ENCODE assay signal across 39 cellular contexts in genomic region chr1:241548008-241548407, GRCh38. TPM values are rescaled to one million over a fixed set of nuclear protein-coding genes. Genes with fewer than 3 reads are reported as not detected.
"Had no signal": no experiment of that assay in that cellular context is flagged by ENCODE, and none has a peak within 500 bp of the region (broad histone marks: within the 10 kb centered on the region; RNA-seq: fewer than 3 reads in every experiment).

No MANE protein-coding gene starts in this region.

- H3K27me3 Mint-ChIP-seq: activated CD4-positive, alpha-beta T cell treated with anti-CD3 and anti-CD28 coated beads for 36 hours; activated naive CD8-positive, alpha-beta T cell; activated naive CD8-positive, alpha-beta T cell treated with anti-CD3 and anti-CD28 coated beads, Interleukin-2, amount 10 ng/mL, durations not matched to agents 7 days and 5 days; activated naive CD8-positive, alpha-beta T cell treated with anti-CD3 and anti-CD28 coated beads, Interleukin-2, amount 50 U/mL, for 24 hours; activated T-cell treated with anti-CD3 and anti-CD28 coated beads, Interleukin-2, amount 50 U/mL, for 24 hours had no signal

- H3K4me1 ChIP-seq: ascending aorta had no signal

- ATAC-seq: activated CD4-positive, alpha-beta T cell treated with anti-CD3 and anti-CD28 coated beads for 36 hours; activated CD4-positive, CD25-positive, alpha-beta regulatory T cell treated with anti-CD3 and anti-CD28 coated beads, Interleukin-2, amount 50 U/mL, for 24 hours; activated CD8-positive, alpha-beta memory T cell treated with anti-CD3 and anti-CD28 coated beads, Interleukin-2, amount 10 ng/mL, durations not matched to agents 7 days and 5 days; activated CD8-positive, alpha-beta T cell treated with anti-CD3 and anti-CD28 coated beads, Interleukin-2, amount 10 ng/mL, durations not matched to agents 7 days and 5 days; activated naive CD8-positive, alpha-beta T cell treated with anti-CD3 and anti-CD28 coated beads, Interleukin-2, amount 50 U/mL, for 24 hours had no signal

- H3K27ac ChIP-seq: ascending aorta, cardiac muscle cell, VCaP had no signal

- H3K4me1 Mint-ChIP-seq: brain had no signal

- H3K36me3 Mint-ChIP-seq: activated naive CD4-positive, alpha-beta T cell treated with anti-CD3 and anti-CD28 coated beads, Interleukin-2, amount 10 ng/mL, durations not matched to agents 7 days and 5 days; activated naive CD4-positive, alpha-beta T cell treated with anti-CD3 and anti-CD28 coated beads, Interleukin-2, amount 50 U/mL, for 24 hours; activated naive CD8-positive, alpha-beta T cell; brain had no signal

- H3K27me3 ChIP-seq: ascending aorta, cardiac muscle cell had no signal

- H3K27ac Mint-ChIP-seq: activated CD4-positive, alpha-beta memory T cell treated with anti-CD3 and anti-CD28 coated beads, Interleukin-2, amount 10 ng/mL, durations not matched to agents 7 days and 5 days; activated CD4-positive, alpha-beta T cell treated with anti-CD3 and anti-CD28 coated beads for 36 hours; activated CD4-positive, alpha-beta T cell treated with anti-CD3 and anti-CD28 coated beads, Interleukin-2, amount 10 ng/mL, durations not matched to agents 7 days and 5 days; activated CD8-positive, alpha-beta memory T cell treated with anti-CD3 and anti-CD28 coated beads, Interleukin-2, amount 10 ng/mL, durations not matched to agents 7 days and 5 days; activated CD8-positive, alpha-beta T cell treated with anti-CD3 and anti-CD28 coated beads, Interleukin-2, amount 10 ng/mL, durations not matched to agents 7 days and 5 days; activated naive CD4-positive, alpha-beta T cell treated with anti-CD3 and anti-CD28 coated beads, Interleukin-2, amount 10 ng/mL, durations not matched to agents 7 days and 5 days; activated naive CD4-positive, alpha-beta T cell treated with anti-CD3 and anti-CD28 coated beads, Interleukin-2, amount 50 U/mL, for 24 hours; activated naive CD8-positive, alpha-beta T cell; activated naive CD8-positive, alpha-beta T cell treated with anti-CD3 and anti-CD28 coated beads, Interleukin-2, amount 10 ng/mL, durations not matched to agents 7 days and 5 days; activated naive CD8-positive, alpha-beta T cell treated with anti-CD3 and anti-CD28 coated beads, Interleukin-2, amount 50 U/mL, for 24 hours; activated T-cell treated with anti-CD3 and anti-CD28 coated beads, Interleukin-2, amount 50 U/mL, for 24 hours; activated T-helper 2 cell treated with anti-CD3 and anti-CD28 coated beads, Interferon-gamma antibody, Interleukin-2, Interleukin-4, amounts not matched to agents 10 μg/mL and 5 μg/mL and 100 μg/mL, durations not matched to agents 14 hours and 24 hours and 36 hours; brain; T-helper 1 cell treated with Interleukin-12 subunit alpha and Interleukin-12 subunit beta and Interleukin-4 antibody, amounts not matched to agents 30 μg/mL and 1 μg/mL, for 36 hours; T-helper 2 cell treated with Interferon-gamma antibody and Interleukin-4, amounts not matched to agents 5 μg/mL and 100 μg/mL, for 36 hours had no signal

- H3K9me3 Mint-ChIP-seq: activated CD4-positive, alpha-beta memory T cell treated with anti-CD3 and anti-CD28 coated beads, Interleukin-2, amount 10 ng/mL, durations not matched to agents 7 days and 5 days; activated naive CD4-positive, alpha-beta T cell treated with anti-CD3 and anti-CD28 coated beads, Interleukin-2, amount 10 ng/mL, durations not matched to agents 7 days and 5 days; activated naive CD4-positive, alpha-beta T cell treated with anti-CD3 and anti-CD28 coated beads, Interleukin-2, amount 50 U/mL, for 24 hours; activated naive CD8-positive, alpha-beta T cell treated with anti-CD3 and anti-CD28 coated beads, Interleukin-2, amount 50 U/mL, for 24 hours; brain; central memory CD8-positive, alpha-beta T cell; T-helper 1 cell treated with Interleukin-12 subunit alpha and Interleukin-12 subunit beta and Interleukin-4 antibody, amounts not matched to agents 30 μg/mL and 1 μg/mL, for 36 hours had no signal

- H3K4me3 ChIP-seq: ascending aorta, cardiac muscle cell had no signal

- H3K4me3 Mint-ChIP-seq: activated CD4-positive, alpha-beta memory T cell treated with anti-CD3 and anti-CD28 coated beads, Interleukin-2, amount 10 ng/mL, durations not matched to agents 7 days and 5 days; activated CD4-positive, alpha-beta T cell treated with anti-CD3 and anti-CD28 coated beads for 36 hours; activated CD4-positive, alpha-beta T cell treated with anti-CD3 and anti-CD28 coated beads, Interleukin-2, amount 10 ng/mL, durations not matched to agents 7 days and 5 days; activated CD8-positive, alpha-beta memory T cell treated with anti-CD3 and anti-CD28 coated beads, Interleukin-2, amount 10 ng/mL, durations not matched to agents 7 days and 5 days; activated CD8-positive, alpha-beta T cell treated with anti-CD3 and anti-CD28 coated beads, Interleukin-2, amount 10 ng/mL, durations not matched to agents 7 days and 5 days; activated naive CD4-positive, alpha-beta T cell treated with anti-CD3 and anti-CD28 coated beads, Interleukin-2, amount 10 ng/mL, durations not matched to agents 7 days and 5 days; activated naive CD4-positive, alpha-beta T cell treated with anti-CD3 and anti-CD28 coated beads, Interleukin-2, amount 50 U/mL, for 24 hours; activated naive CD8-positive, alpha-beta T cell; activated naive CD8-positive, alpha-beta T cell treated with anti-CD3 and anti-CD28 coated beads, Interleukin-2, amount 10 ng/mL, durations not matched to agents 7 days and 5 days; activated naive CD8-positive, alpha-beta T cell treated with anti-CD3 and anti-CD28 coated beads, Interleukin-2, amount 50 U/mL, for 24 hours; activated T-cell treated with anti-CD3 and anti-CD28 coated beads, Interleukin-2, amount 50 U/mL, for 24 hours; brain; central memory CD8-positive, alpha-beta T cell; T-helper 1 cell treated with Interleukin-12 subunit alpha and Interleukin-12 subunit beta and Interleukin-4 antibody, amounts not matched to agents 30 μg/mL and 1 μg/mL, for 36 hours; T-helper 2 cell treated with Interferon-gamma antibody and Interleukin-4, amounts not matched to agents 5 μg/mL and 100 μg/mL, for 36 hours had no signal

- DNase-seq: activated CD4-positive, alpha-beta memory T cell treated with anti-CD3 and anti-CD28 coated beads, Interleukin-2, amount 10 ng/mL, durations not matched to agents 7 days and 5 days; activated CD4-positive, alpha-beta T cell treated with anti-CD3 and anti-CD28 coated beads for 1 hour; activated CD4-positive, alpha-beta T cell treated with anti-CD3 and anti-CD28 coated beads for 36 hours; activated CD4-positive, alpha-beta T cell treated with anti-CD3 and anti-CD28 coated beads for 48 hours; activated CD4-positive, alpha-beta T cell treated with anti-CD3 and anti-CD28 coated beads, Interleukin-2, amount 10 ng/mL, durations not matched to agents 7 days and 5 days; activated CD4-positive, alpha-beta T cell treated with anti-CD3 and anti-CD28 coated beads, Interleukin-2, amount 50 U/mL, for 48 hours; activated CD4-positive, CD25-positive, alpha-beta regulatory T cell; activated CD8-positive, alpha-beta memory T cell treated with anti-CD3 and anti-CD28 coated beads for 24 hours; activated CD8-positive, alpha-beta memory T cell treated with anti-CD3 and anti-CD28 coated beads, Interleukin-2, amount 10 ng/mL, durations not matched to agents 7 days and 5 days; activated CD8-positive, alpha-beta memory T cell treated with anti-CD3 and anti-CD28 coated beads, Interleukin-2, amount 50 U/mL, for 48 hours; activated CD8-positive, alpha-beta T cell treated with anti-CD3 and anti-CD28 coated beads, Interleukin-2, amount 10 ng/mL, durations not matched to agents 7 days and 5 days; activated effector memory CD4-positive, alpha-beta T cell treated with Interleukin-2 at 50 U/mL for 16 hours; activated gamma-delta T cell; activated naive CD4-positive, alpha-beta T cell treated with anti-CD3 and anti-CD28 coated beads, Interleukin-2, amount 10 ng/mL, durations not matched to agents 7 days and 5 days; activated naive CD4-positive, alpha-beta T cell treated with Interleukin-2 at 50 U/mL for 16 hours; activated naive CD8-positive, alpha-beta T cell treated with anti-CD3 and anti-CD28 coated beads, Interleukin-2, amount 10 ng/mL, durations not matched to agents 7 days and 5 days; activated naive CD8-positive, alpha-beta T cell treated with anti-CD3 and anti-CD28 coated beads, Interleukin-2, amount 50 U/mL, for 24 hours; activated T-cell treated with anti-CD3 and anti-CD28 coated beads, Interleukin-2, amount 50 U/mL, for 24 hours; activated T-cell treated with anti-CD3 and anti-CD28 coated beads, Interleukin-2, amount 50 U/mL, for 48 hours; amygdala; anterior cingulate cortex; caudate nucleus; cerebellar nuclear complex; T-helper 1 cell; T-helper 2 cell; T-helper 9 cell had no signal

RNA-seq across cellular contexts. Expression of gene KMO, which starts 15.8 kb away (rescaled TPM):
- total RNA-seq: activated CD4-positive, alpha-beta memory T cell treated with anti-CD3 and anti-CD28 coated beads, Interleukin-2, amount 10 ng/mL, durations not matched to agents 7 days and 5 days; activated CD8-positive, alpha-beta memory T cell treated with anti-CD3 and anti-CD28 coated beads, Interleukin-2, amount 10 ng/mL, durations not matched to agents 7 days and 5 days; activated CD8-positive, alpha-beta T cell treated with anti-CD3 and anti-CD28 coated beads, Interleukin-2, amount 10 ng/mL, durations not matched to agents 7 days and 5 days; ascending aorta; bronchial epithelial cell; cardiac muscle cell; chondrocyte had no signal
- polyA plus RNA-seq: cardiac muscle cell had no signal
